ENCODE assay signal across 25 cellular contexts in the genomic region with DNA sequence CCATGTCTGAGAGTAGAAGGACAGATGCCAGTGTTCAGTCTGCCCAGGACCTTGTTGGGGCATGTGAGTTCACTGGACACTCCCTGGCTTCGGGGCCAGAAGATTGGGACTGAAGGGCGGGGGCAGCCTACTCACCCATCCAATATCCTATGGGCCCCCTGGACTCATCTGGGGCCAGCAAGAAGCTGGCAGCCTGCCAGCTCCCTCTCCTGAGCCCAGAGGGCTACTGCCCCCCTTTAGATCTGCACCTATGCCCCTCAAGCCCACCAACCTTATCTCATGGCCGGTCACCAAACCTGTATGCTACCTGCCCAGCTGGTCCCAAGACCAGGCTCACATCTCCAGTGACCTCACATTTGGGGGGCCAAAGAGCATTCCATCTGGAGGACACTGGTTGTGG. TPM values are rescaled to one million over a fixed set of nuclear protein-coding genes. Genes with fewer than 3 reads are reported as not detected.
DNase-seq lines count a peak whose midpoint lies in the region; ATAC-seq, FAIRE-seq and TF ChIP-seq lines count a peak whose summit lies in the region.
"Had no signal": no experiment of that assay in that cellular context is flagged by ENCODE, and none has a peak within 500 bp of the region (broad histone marks: within the 10 kb centered on the region; RNA-seq: fewer than 3 reads in every experiment).

No MANE protein-coding gene starts in this region.

- H2BK5ac ChIP-seq in H1 (ENCODE audit: low read depth, low read length): no peak overlapping the region

- H2AK5ac ChIP-seq in H1 (ENCODE audit: low read depth, low read length): 0 out of 2 replicates have a peak overlapping the region, but pooled peaks have one; percentile 65

- H3K27ac ChIP-seq in left ventricle myocardium inferior (replicated peaks) (no peak overlapping the region), right atrium auricular region (no peak overlapping the region), H1 (ENCODE audit: low read depth, low read length) (no peak overlapping the region), thyroid gland (no peak overlapping the region)
- H3K27ac ChIP-seq: 22Rv1, A549, C4-2B, GM23248, HL-60 had no signal

- no peak for TF ChIP-seq EP300 in H1 (IDR thresholded peaks at IDR 0.05; ENCODE audit: borderline replicate concordance in 1 of 2, low read depth in 2 of 2, low read length in 2 of 2)

- peak overlapping the region; percentile 84 to 92 (median 87) for H3K4me3 Mint-ChIP-seq in nephron
- H3K4me3 Mint-ChIP-seq in activated T-cell treated with anti-CD3 and anti-CD28 coated beads, Interleukin-2, amount 50 U/mL, for 4 hours: no peak overlapping the region
- H3K4me3 Mint-ChIP-seq: HFFc6 had no signal

- H3K4me3 ChIP-seq in left ventricle myocardium inferior: peak overlapping the region; percentile 76
- H3K4me3 ChIP-seq in right atrium auricular region: no peak overlapping the region
- no peak overlapping the region for H3K4me3 ChIP-seq in H1 (ENCODE audit: extremely low read depth in 1 of 4, insufficient read depth in 2 of 4, low read depth in 3 of 4, low read length in 4 of 4)
- H3K4me3 ChIP-seq in thyroid gland (replicated peaks in 1 of 3): no peak overlapping the region
- H3K4me3 ChIP-seq: A549, GM23248 had no signal

- H4K5ac ChIP-seq in H1 (ENCODE audit: insufficient read length, low read depth, low read length): no peak overlapping the region

- H3K23me2 ChIP-seq in H1 (ENCODE audit: low read depth, low read length): peaks cover 11% of the 10 kb centered on the region; the same call in 1 of the 2 replicates

- ATAC-seq in activated T-cell treated with anti-CD3 and anti-CD28 coated beads, Interleukin-2, amount 50 U/mL, for 4 hours: no peak
- ATAC-seq: A549, HCT116 had no signal

- FAIRE-seq in H1 (lab: Jason Lieb, UNC): no peak
- FAIRE-seq: A549, GM12892, GM18507 had no signal

- CTCF ChIA-PET in H1 (lab: Charles Lee; ENCODE audit: partially characterized antibody): interaction anchor here (0.6 to 13.1 kb wide), 9 partner anchors 7 to 182 kb away, joined by 3 to 88 read pairs (median 7); no protein-coding TSS in a partner anchor

- no peak overlapping the region for H4K91ac ChIP-seq in H1 (replicated peaks; ENCODE audit: insufficient read length, low read length)

- no peak overlapping the region for H3K56ac ChIP-seq in H1 (replicated peaks; ENCODE audit: insufficient read length, low read depth, low read length)

- no peak overlapping the region for H2BK120ac ChIP-seq in H1 (replicated peaks; ENCODE audit: low read depth, low read length)

- H3K27me3 ChIP-seq in left ventricle myocardium inferior (ENCODE audit: low read depth) (peaks cover 41% of the 10 kb centered on the region), right atrium auricular region (peaks cover 0 to 16% of the 10 kb centered on the region in 2 donors), H1 (replicated peaks in 1 of 4; ENCODE audit: control insufficient read depth in 3 of 4, extremely low read depth in 1 of 4, insufficient read depth in 3 of 4, low read length in 3 of 4) (peaks cover 44 to 79% (median 71%) of the 10 kb centered on the region in 4 experiments), thyroid gland (no peaks in the 10 kb centered on the region)

- no peak overlapping the region for H3K14ac ChIP-seq in H1 (ENCODE audit: insufficient read length)

- TF ChIP-seq CTCF in left ventricle myocardium inferior (IDR thresholded peaks at IDR 0.05; ENCODE audit: borderline replicate concordance): no peak
- TF ChIP-seq CTCF in right atrium auricular region (IDR thresholded peaks at IDR 0.05): no peak
- no peak for TF ChIP-seq CTCF in H1 (IDR thresholded peaks at IDR 0.05; ENCODE audit: control extremely low read depth in 1 of 3, insufficient read depth in 1 of 3, low read depth in 1 of 3, low read length in 3 of 3)
- TF ChIP-seq CTCF in nephron (IDR thresholded peaks at IDR 0.05; ENCODE audit: unreplicated experiment in 3 of 3): no peak
- TF ChIP-seq CTCF in thyroid gland (IDR thresholded peaks at IDR 0.05): no peak

- no peak overlapping the region for H2AFZ ChIP-seq in H1 (ENCODE audit: low read length)
- H2AFZ ChIP-seq: GM23248 had no signal

- peak overlapping the region; percentile 39 to 93 (median 83) for H3K27ac Mint-ChIP-seq in nephron
- H3K27ac Mint-ChIP-seq: CD4-positive, alpha-beta memory T cell; HFFc6 had no signal

- H3K9ac ChIP-seq in H1 (replicated peaks in 1 of 4; ENCODE audit: extremely low read depth in 1 of 4, low read depth in 3 of 4, low read length in 3 of 4): no peak overlapping the region
- H3K9ac ChIP-seq: GM23248 had no signal

- no peak overlapping the region for H4K8ac ChIP-seq in H1 (ENCODE audit: extremely low read depth, insufficient read depth, low read length)

- peaks cover 38% of the 10 kb centered on the region for H3K27me3 Mint-ChIP-seq in nephron (ENCODE audit: low read depth)
- H3K27me3 Mint-ChIP-seq in activated T-cell treated with anti-CD3 and anti-CD28 coated beads, Interleukin-2, amount 50 U/mL, for 4 hours (ENCODE audit: low read depth): peaks cover 38% of the 10 kb centered on the region

- 0 out of 2 replicates have a peak overlapping the region, but pooled peaks have one; percentile 32 for H2BK20ac ChIP-seq in H1 (ENCODE audit: low read length)

- no peaks in the 10 kb centered on the region for H3K79me2 ChIP-seq in H1 (ENCODE audit: control insufficient read depth in 1 of 2, insufficient read depth in 2 of 2, low read length in 2 of 2)

- no peak overlapping the region for H3K4ac ChIP-seq in H1 (replicated peaks; ENCODE audit: insufficient read length, low read depth, low read length)

- H3K4me1 ChIP-seq in left ventricle myocardium inferior: peaks cover 44% of the 10 kb centered on the region
- peaks cover 0 to 26% of the 10 kb centered on the region in 2 donors for H3K4me1 ChIP-seq in right atrium auricular region
- H3K4me1 ChIP-seq in H1 (replicated peaks in 1 of 4; ENCODE audit: control insufficient read depth in 3 of 4, insufficient read depth in 4 of 4, low read length in 3 of 4): peaks cover 0 to 18% (median 13%) of the 10 kb centered on the region in 4 experiments; a peak in 6 of 7 replicates
- H3K4me1 ChIP-seq in thyroid gland: peaks cover 6 to 26% of the 10 kb centered on the region in 2 donors

- POLR2A ChIA-PET in H1 (lab: Charles Lee; ENCODE audit: partially characterized antibody): no interaction called here

- no peak for TF ChIP-seq RAD21 in H1 (IDR thresholded peaks at IDR 0.05 in 1 of 2, conservative IDR thresholded peaks at IDR 0.05 in 1 of 2; ENCODE audit: low read depth in 2 of 2, low read length in 2 of 2)

- WGBS in H1 (ENCODE audit: extremely low coverage in 1 of 2, insufficient coverage in 1 of 2, insufficient read length in 1 of 2, insufficient replicate concordance in 2 of 2, low coverage in 1 of 2, low lambda C conversion rate in 2 of 2, missing lambda C conversion rate in 1 of 2), 2 experiments: 90% methylated on average over 3 of the region's 3 CpGs; no CpG with 5 or more reads in 1 of the 2 experiments
- 100% methylated on average over 1 to 2 of the region's 3 CpGs for WGBS in thyroid gland, 2 donors

- DNase-seq in left ventricle myocardium inferior: no peak
- DNase-seq in right atrium auricular region (ENCODE audit: low spot score): no peak
- no peak for DNase-seq in H1 (ENCODE audit: low read depth in 1 of 2, low spot score in 2 of 2)
- DNase-seq in thyroid gland: no peak
- DNase-seq in activated CD4-positive, alpha-beta T cell treated with anti-CD3 and anti-CD28 coated beads, Interleukin-2, amount 50 U/mL, for 48 hours: no peak
- no peak for DNase-seq in activated T-cell treated with anti-CD3 and anti-CD28 coated beads, Interleukin-2, amount 50 U/mL, for 4 hours
- DNase-seq: AML-193; CD4-positive, alpha-beta memory T cell; DMS153; DMS79; GDM1; GM23248; H7; HFFc6; IMR-90 had no signal

- H3K23ac ChIP-seq in H1 (ENCODE audit: insufficient read length): no peak overlapping the region

- H3K36me3 Mint-ChIP-seq in nephron (ENCODE audit: low read depth): peaks cover 21% of the 10 kb centered on the region
- no peaks in the 10 kb centered on the region for H3K36me3 Mint-ChIP-seq in activated T-cell treated with anti-CD3 and anti-CD28 coated beads, Interleukin-2, amount 50 U/mL, for 4 hours (ENCODE audit: insufficient read depth)

- H4K20me1 ChIP-seq in H1 (replicated peaks in 1 of 2; ENCODE audit: control insufficient read depth in 1 of 2, insufficient read depth in 2 of 2, low read length in 2 of 2): peaks cover 7 to 14% of the 10 kb centered on the region in 2 experiments

- H3K18ac ChIP-seq in H1 (ENCODE audit: extremely low read depth, low read length): no peak overlapping the region

- H3K9me3 ChIP-seq in left ventricle myocardium inferior (replicated peaks) (no peaks in the 10 kb centered on the region), right atrium auricular region (no peaks in the 10 kb centered on the region), H1 (ENCODE audit: insufficient read depth in 2 of 2, low read depth in 1 of 2, low read length in 1 of 2) (no peaks in the 10 kb centered on the region), thyroid gland (no peaks in the 10 kb centered on the region)
- H3K9me3 ChIP-seq: A549 had no signal

- H2BK15ac ChIP-seq in H1 (ENCODE audit: low read length): no peak overlapping the region

- H3K79me1 ChIP-seq in H1 (ENCODE audit: low read depth, low read length): no peaks in the 10 kb centered on the region

- intact Hi-C loops in left ventricle myocardium inferior (cut with micrococcal nuclease) (no loop called here), thyroid gland (cut with DNase I) (no loop called here)

- TF ChIP-seq POLR2A in H1 (IDR thresholded peaks at IDR 0.05; ENCODE audit: control extremely low read depth in 1 of 2, low read depth in 2 of 2, low read length in 2 of 2): no peak
- no peak for TF ChIP-seq POLR2A in thyroid gland (IDR thresholded peaks at IDR 0.05)

- H3K36me3 ChIP-seq in left ventricle myocardium inferior (no peaks in the 10 kb centered on the region), right atrium auricular region (no peaks in the 10 kb centered on the region), H1 (ENCODE audit: control insufficient read depth in 2 of 4, insufficient read depth in 4 of 4, low read length in 3 of 4) (no peaks in the 10 kb centered on the region), thyroid gland (no peaks in the 10 kb centered on the region)

- no peak overlapping the region for H2BK12ac ChIP-seq in H1 (ENCODE audit: low read depth, low read length)

- H3K4me2 ChIP-seq in H1 (ENCODE audit: insufficient read depth in 1 of 2, low read depth in 2 of 2, low read length in 2 of 2): no peak overlapping the region; a peak in 1 of 4 replicates
- H3K4me2 ChIP-seq: A549 had no signal

- no peaks in the 10 kb centered on the region for H3K9me3 Mint-ChIP-seq in nephron
- no peaks in the 10 kb centered on the region for H3K9me3 Mint-ChIP-seq in activated T-cell treated with anti-CD3 and anti-CD28 coated beads, Interleukin-2, amount 50 U/mL, for 4 hours
- H3K9me3 Mint-ChIP-seq: HFFc6 had no signal

- H3K4me1 Mint-ChIP-seq in nephron: peaks cover 33% of the 10 kb centered on the region
- H3K4me1 Mint-ChIP-seq in activated T-cell treated with anti-CD3 and anti-CD28 coated beads, Interleukin-2, amount 50 U/mL, for 4 hours (ENCODE audit: low read depth): peaks cover under 1% of the 10 kb centered on the region

RNA-seq across cellular contexts. Expression of a gene that starts 8.1 kb away (rescaled TPM):
- total RNA-seq in left ventricle myocardium inferior: 6.4 TPM
- 10 to 100 TPM in 1 of 2 donors, 1 to 10 TPM in 1; 7.2 to 10.1 TPM for total RNA-seq in right atrium auricular region
- total RNA-seq in H1 (2021; fragmentation: NEBNext Ultra II Directional; extraction: Animal tissue kit (Norgen Biotek cat#: 25700)): 0.21 and 1.5 TPM in 2 replicates
- 0.57 and 1.9 TPM in 2 replicates for polyA plus RNA-seq in H1 (2011; rRNA removed)
- 0.89 TPM for polyA plus RNA-seq in H1 (2011; cell fraction: cytosol; rRNA removed)
- polyA plus RNA-seq in H1 (2011; cell fraction: nucleus; rRNA removed): 3.4 TPM
- polyA plus RNA-seq in H1 (2012, experiment 1 of 2): 0.27 to 1.1 TPM (median 0.67 TPM) in 4 replicates
- 0.54 TPM for polyA plus RNA-seq in H1 (2012, experiment 2 of 2)
- 0.63 TPM for polyA plus RNA-seq in H1 (2013, experiment 1 of 2)
- 0.79 TPM for polyA plus RNA-seq in H1 (2013, experiment 2 of 2)
- 0.73 and 0.88 TPM in 2 replicates for polyA minus RNA-seq in H1 (2011; rRNA and poly(A)+ RNA removed)
- not detected for polyA minus RNA-seq in H1 (2011; cell fraction: cytosol; rRNA and poly(A)+ RNA removed)
- polyA minus RNA-seq in H1 (2011; cell fraction: nucleus; rRNA and poly(A)+ RNA removed): 2.3 TPM
- total RNA-seq in thyroid gland: 10 to 100 TPM in 1 of 4 donors, 1 to 10 TPM in 3; 1.2 to 10.6 (median 4.4) TPM
- total RNA-seq in activated T-cell treated with anti-CD3 and anti-CD28 coated beads, Interleukin-2, amount 50 U/mL, for 4 hours: not detected
- total RNA-seq: CD4-positive, alpha-beta memory T cell; Daoy had no signal
- polyA plus RNA-seq: CD4-positive, alpha-beta memory T cell had no signal

RNA-seq across cellular contexts. Expression of a gene that starts 22.4 kb away (rescaled TPM):
- total RNA-seq in left ventricle myocardium inferior: 7,440 TPM
- total RNA-seq in right atrium auricular region: 100 to 1,000 TPM; 208 to 223 TPM
- total RNA-seq in H1 (2021; fragmentation: NEBNext Ultra II Directional; extraction: Animal tissue kit (Norgen Biotek cat#: 25700)): not detected in 2 replicates
- 0.06 TPM in 1 of 2 replicates, not detected in the other for polyA plus RNA-seq in H1 (2011; rRNA removed)
- polyA plus RNA-seq in H1 (2011; cell fraction: cytosol; rRNA removed): 0.10 TPM
- polyA plus RNA-seq in H1 (2011; cell fraction: nucleus; rRNA removed): not detected
- 0.19 to 0.27 TPM in 2 of 4 replicates, not detected in the others for polyA plus RNA-seq in H1 (2012, experiment 1 of 2)
- polyA plus RNA-seq in H1 (2012, experiment 2 of 2): 0.33 TPM
- polyA plus RNA-seq in H1 (2013, experiment 1 of 2): 0.08 TPM
- not detected for polyA plus RNA-seq in H1 (2013, experiment 2 of 2)
- polyA minus RNA-seq in H1 (2011; rRNA and poly(A)+ RNA removed): not detected in 2 replicates
- not detected for polyA minus RNA-seq in H1 (2011; cell fraction: cytosol; rRNA and poly(A)+ RNA removed)
- not detected for polyA minus RNA-seq in H1 (2011; cell fraction: nucleus; rRNA and poly(A)+ RNA removed)
- total RNA-seq in thyroid gland: 1 to 10 TPM in 2 of 4 donors, not detected in 2; 1.8 to 2.8 TPM
- total RNA-seq in activated T-cell treated with anti-CD3 and anti-CD28 coated beads, Interleukin-2, amount 50 U/mL, for 4 hours: not detected
- total RNA-seq: CD4-positive, alpha-beta memory T cell; Daoy; GM23248; HT1080; IMR-90 had no signal
- polyA plus RNA-seq: CD4-positive, alpha-beta memory T cell; GM23248 had no signal

Comparison
In these comparisons a context has a peak if more than half of its experiments do, and no peak if none do; other contexts are left out.
1. RNA of a gene that starts 22.4 kb away (total RNA-seq): 7,440 TPM in left ventricle myocardium inferior (single experiment) and 208 to 223 TPM in right atrium auricular region; 1.8 to 2.8 TPM in thyroid gland, not detected in H1 and not detected in activated T-cell treated with anti-CD3 and anti-CD28 coated beads, Interleukin-2, amount 50 U/mL, for 4 hours; every median in the first group is over 10 times any median in the second.